Comparison of ENCODE assay signal across 15 cellular contexts in genomic region chr1:24939657-24940193, GRCh38. TPM values are rescaled to one million over a fixed set of nuclear protein-coding genes. Genes with fewer than 3 reads are reported as not detected.
DNase-seq lines count a peak whose midpoint lies in the region; ATAC-seq and TF ChIP-seq lines count a peak whose summit lies in the region.
"Had no signal": no experiment of that assay in that cellular context is flagged by ENCODE, and none has a peak within 500 bp of the region (broad histone marks: within the 10 kb centered on the region; RNA-seq: fewer than 3 reads in every experiment).

No MANE protein-coding gene starts in this region.

- H3K27ac Mint-ChIP-seq in activated CD8-positive, alpha-beta memory T cell treated with anti-CD3 and anti-CD28 coated beads, Interleukin-2, amount 10 ng/mL, durations not matched to agents 7 days and 5 days: peak overlapping the region; percentile 38
- peak overlapping the region; percentile 8 for H3K27ac Mint-ChIP-seq in activated naive CD8-positive, alpha-beta T cell treated with anti-CD3 and anti-CD28 coated beads, Interleukin-2, amount 10 ng/mL, durations not matched to agents 7 days and 5 days
- peak overlapping the region; percentile 44 for H3K27ac Mint-ChIP-seq in stimulated activated naive B cell treated with anti-CD40 and anti-IgM and Interleukin-4, amounts not matched to agents 10 μg/mL and 1 μg/mL and 100 μg/mL, for 72 hours
- H3K27ac Mint-ChIP-seq: HFFc6 had no signal

- DNase-seq in activated CD8-positive, alpha-beta memory T cell treated with anti-CD3 and anti-CD28 coated beads, Interleukin-2, amount 10 ng/mL, durations not matched to agents 7 days and 5 days: no peak
- DNase-seq in activated CD8-positive, alpha-beta memory T cell treated with anti-CD3 and anti-CD28 coated beads for 24 hours: no peak
- DNase-seq in NCI-H524 (lab: John Stamatoyannopoulos, UW): peak; percentile 65 to 83
- no peak for DNase-seq in activated naive CD8-positive, alpha-beta T cell treated with anti-CD3 and anti-CD28 coated beads, Interleukin-2, amount 10 ng/mL, durations not matched to agents 7 days and 5 days
- no peak for DNase-seq in stimulated activated naive B cell treated with anti-CD40 and anti-IgM and Interleukin-4, amounts not matched to agents 10 μg/mL and 1 μg/mL and 100 μg/mL, for 72 hours
- no peak for DNase-seq in erythroblast (lab: John Stamatoyannopoulos, UW)
- DNase-seq in nucleus accumbens (lab: John Stamatoyannopoulos, UW): no peak
- DNase-seq: DND-41, HFFc6, KBM-7, NCI-H1105 treated with DMSO at 0.1 percent for 48 hours, NCI-H187 treated with DMSO at 0.1 percent for 48 hours, NCI-H526 treated with DMSO at 0.1 percent for 48 hours, PC-9 had no signal

- H3K9me3 Mint-ChIP-seq in activated CD8-positive, alpha-beta memory T cell treated with anti-CD3 and anti-CD28 coated beads, Interleukin-2, amount 10 ng/mL, durations not matched to agents 7 days and 5 days (ENCODE audit: low read depth): no peaks in the 10 kb centered on the region
- no peaks in the 10 kb centered on the region for H3K9me3 Mint-ChIP-seq in activated naive CD8-positive, alpha-beta T cell treated with anti-CD3 and anti-CD28 coated beads, Interleukin-2, amount 10 ng/mL, durations not matched to agents 7 days and 5 days
- H3K9me3 Mint-ChIP-seq in stimulated activated naive B cell treated with anti-CD40 and anti-IgM and Interleukin-4, amounts not matched to agents 10 μg/mL and 1 μg/mL and 100 μg/mL, for 72 hours: no peaks in the 10 kb centered on the region
- H3K9me3 Mint-ChIP-seq: HFFc6 had no signal

- POLR2A ChIA-PET in activated naive CD8-positive, alpha-beta T cell treated with anti-CD3 and anti-CD28 coated beads, Interleukin-2, amount 10 ng/mL, durations not matched to agents 7 days and 5 days (lab: Charles Lee): interaction anchor here (1.0 kb wide), 2 partner anchors 10 to 94 kb away, joined by 3 to 4 read pairs; no protein-coding TSS in a partner anchor

- CTCF ChIA-PET in activated CD8-positive, alpha-beta memory T cell treated with anti-CD3 and anti-CD28 coated beads, Interleukin-2, amount 10 ng/mL, durations not matched to agents 7 days and 5 days (lab: Charles Lee): interaction anchor here (0.7 to 2.6 kb wide), 8 partner anchors 7 to 160 kb away, joined by 3 to 12 read pairs (median 4); partner anchors contain the start of gene RUNX3

- no peak overlapping the region for H3K4me3 Mint-ChIP-seq in activated CD8-positive, alpha-beta memory T cell treated with anti-CD3 and anti-CD28 coated beads, Interleukin-2, amount 10 ng/mL, durations not matched to agents 7 days and 5 days
- H3K4me3 Mint-ChIP-seq in activated naive CD8-positive, alpha-beta T cell treated with anti-CD3 and anti-CD28 coated beads, Interleukin-2, amount 10 ng/mL, durations not matched to agents 7 days and 5 days: peak overlapping the region; percentile 17
- no peak overlapping the region for H3K4me3 Mint-ChIP-seq in stimulated activated naive B cell treated with anti-CD40 and anti-IgM and Interleukin-4, amounts not matched to agents 10 μg/mL and 1 μg/mL and 100 μg/mL, for 72 hours
- H3K4me3 Mint-ChIP-seq: HFFc6 had no signal

- no peak for ATAC-seq in activated CD8-positive, alpha-beta memory T cell treated with anti-CD3 and anti-CD28 coated beads, Interleukin-2, amount 10 ng/mL, durations not matched to agents 7 days and 5 days
- ATAC-seq in activated naive CD8-positive, alpha-beta T cell treated with anti-CD3 and anti-CD28 coated beads, Interleukin-2, amount 10 ng/mL, durations not matched to agents 7 days and 5 days (ENCODE audit: low read depth): no peak
- no peak for ATAC-seq in stimulated activated naive B cell treated with anti-CD40 and anti-IgM and Interleukin-4, amounts not matched to agents 10 μg/mL and 1 μg/mL and 100 μg/mL, for 72 hours (replicated peaks)
- ATAC-seq in HG03378 (IDR thresholded peaks at IDR 0.05; ENCODE audit: unreplicated experiment): no peak

- H3K4me1 Mint-ChIP-seq in activated CD8-positive, alpha-beta memory T cell treated with anti-CD3 and anti-CD28 coated beads, Interleukin-2, amount 10 ng/mL, durations not matched to agents 7 days and 5 days: peaks cover 94% of the 10 kb centered on the region
- H3K4me1 Mint-ChIP-seq in activated naive CD8-positive, alpha-beta T cell treated with anti-CD3 and anti-CD28 coated beads, Interleukin-2, amount 10 ng/mL, durations not matched to agents 7 days and 5 days: peaks cover 66% of the 10 kb centered on the region
- peaks cover 44 to 78% of the 10 kb centered on the region in 2 donors for H3K4me1 Mint-ChIP-seq in stimulated activated naive B cell treated with anti-CD40 and anti-IgM and Interleukin-4, amounts not matched to agents 10 μg/mL and 1 μg/mL and 100 μg/mL, for 72 hours

- peaks cover 75% of the 10 kb centered on the region for H3K36me3 Mint-ChIP-seq in activated CD8-positive, alpha-beta memory T cell treated with anti-CD3 and anti-CD28 coated beads, Interleukin-2, amount 10 ng/mL, durations not matched to agents 7 days and 5 days
- H3K36me3 Mint-ChIP-seq in activated naive CD8-positive, alpha-beta T cell treated with anti-CD3 and anti-CD28 coated beads, Interleukin-2, amount 10 ng/mL, durations not matched to agents 7 days and 5 days: peaks cover 24% of the 10 kb centered on the region
- H3K36me3 Mint-ChIP-seq in stimulated activated naive B cell treated with anti-CD40 and anti-IgM and Interleukin-4, amounts not matched to agents 10 μg/mL and 1 μg/mL and 100 μg/mL, for 72 hours: peaks cover 36 to 62% of the 10 kb centered on the region in 2 donors

- no peaks in the 10 kb centered on the region for H3K27me3 Mint-ChIP-seq in activated CD8-positive, alpha-beta memory T cell treated with anti-CD3 and anti-CD28 coated beads, Interleukin-2, amount 10 ng/mL, durations not matched to agents 7 days and 5 days
- H3K27me3 Mint-ChIP-seq in activated naive CD8-positive, alpha-beta T cell treated with anti-CD3 and anti-CD28 coated beads, Interleukin-2, amount 10 ng/mL, durations not matched to agents 7 days and 5 days: no peaks in the 10 kb centered on the region
- no peaks in the 10 kb centered on the region for H3K27me3 Mint-ChIP-seq in stimulated activated naive B cell treated with anti-CD40 and anti-IgM and Interleukin-4, amounts not matched to agents 10 μg/mL and 1 μg/mL and 100 μg/mL, for 72 hours

- TF ChIP-seq POLR2A in erythroblast (IDR thresholded peaks at IDR 0.05; ENCODE audit: low read length): no peak

RNA-seq across cellular contexts. Expression of gene RUNX3, which starts 9.6 kb away (rescaled TPM):
- 100 to 1,000 TPM; 224 to 246 TPM for total RNA-seq in activated CD8-positive, alpha-beta memory T cell treated with anti-CD3 and anti-CD28 coated beads, Interleukin-2, amount 10 ng/mL, durations not matched to agents 7 days and 5 days
- total RNA-seq in activated naive CD8-positive, alpha-beta T cell treated with anti-CD3 and anti-CD28 coated beads, Interleukin-2, amount 10 ng/mL, durations not matched to agents 7 days and 5 days: 100 to 1,000 TPM; 172 TPM
- total RNA-seq: HFFc6, PC-9 had no signal

Comparison
In these comparisons a context has a peak if more than half of its experiments do, and no peak if none do; other contexts are left out.
1. DNase-seq: peak in NCI-H524 (2 of 2); none in activated CD8-positive, alpha-beta memory T cell treated with anti-CD3 and anti-CD28 coated beads, Interleukin-2, amount 10 ng/mL, durations not matched to agents 7 days and 5 days (single experiment), activated CD8-positive, alpha-beta memory T cell treated with anti-CD3 and anti-CD28 coated beads for 24 hours (single experiment), activated naive CD8-positive, alpha-beta T cell treated with anti-CD3 and anti-CD28 coated beads, Interleukin-2, amount 10 ng/mL, durations not matched to agents 7 days and 5 days (single experiment), stimulated activated naive B cell treated with anti-CD40 and anti-IgM and Interleukin-4, amounts not matched to agents 10 μg/mL and 1 μg/mL and 100 μg/mL, for 72 hours (single experiment), erythroblast (0 of 2) and nucleus accumbens (0 of 56).
2. Peak in every context shown above with its lines, with median percentiles within 50 percentile points of each other: H3K27ac Mint-ChIP-seq.